Comparison of ENCODE assay signal across 8 cellular contexts in the genomic region with DNA sequence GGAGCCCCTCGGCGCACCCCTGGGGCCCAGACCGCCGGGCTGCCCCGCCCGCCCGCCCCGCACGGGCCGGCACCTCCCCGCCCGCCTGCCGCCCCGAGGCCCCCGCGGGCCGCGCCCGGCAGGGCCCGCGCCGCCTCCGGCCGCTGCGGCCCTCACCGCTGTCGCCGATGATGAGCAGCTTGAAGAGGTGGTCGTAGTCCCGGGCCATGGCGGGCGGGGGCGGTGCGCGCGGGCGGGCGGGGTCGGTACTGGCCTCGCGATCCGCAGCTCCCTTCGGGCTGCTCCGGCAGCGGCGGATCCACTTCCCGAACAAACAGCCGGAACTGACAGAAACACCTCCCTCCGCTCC. TPM values are rescaled to one million over a fixed set of nuclear protein-coding genes. Genes with fewer than 3 reads are reported as not detected.
DNase-seq lines count a peak whose midpoint lies in the region; ATAC-seq, FAIRE-seq and TF ChIP-seq lines count a peak whose summit lies in the region.

Gene RAB35 (minus strand): TSS at position 311 of the 349 bp plus-strand sequence. CDS start 103 bp downstream, at position 208.

- no peaks in the 10 kb centered on the region for H3K9me3 ChIP-seq in right atrium auricular region
- no peaks in the 10 kb centered on the region for H3K9me3 ChIP-seq in gastrocnemius medialis

- intact Hi-C loops in activated T-helper 2 cell treated with anti-CD3 and anti-CD28 coated beads, Interferon-gamma antibody, Interleukin-2, Interleukin-4, amounts not matched to agents 10 μg/mL and 5 μg/mL and 100 μg/mL, durations not matched to agents 14 hours and 24 hours and 36 hours (cut with micrococcal nuclease), result loop anchor here (2.0 to 5.0 kb wide), 3 partner anchors 78 to 136 kb away; partner anchors contain the start of genes BICDL1 and GCN1
- intact Hi-C loops in gastrocnemius medialis (cut with DNase I; ENCODE audit: low total_unique reads), result loop anchor here (1.0 to 5.0 kb wide), 3 partner anchors 30 to 176 kb away; partner anchors contain the start of genes GCN1, RNU4-1 and RNU4-2

- TF ChIP-seq CTCF in right atrium auricular region (IDR thresholded peaks at IDR 0.05) (no peak), gastrocnemius medialis (IDR thresholded peaks at IDR 0.05 in 4 of 5, conservative IDR thresholded peaks at IDR 0.05 in 1 of 5) (no peak)

- no peak for DNase-seq in activated T-cell treated with anti-CD3 and anti-CD28 coated beads, Interleukin-2, amount 50 U/mL, for 4 hours
- DNase-seq in activated T-cell treated with anti-CD3 and anti-CD28 coated beads, Interleukin-2, amount 50 U/mL, for 1 hour, result no peak
- no peak for DNase-seq in activated T-helper 2 cell treated with anti-CD3 and anti-CD28 coated beads, Interferon-gamma antibody, Interleukin-2, Interleukin-4, amounts not matched to agents 10 μg/mL and 5 μg/mL and 100 μg/mL, durations not matched to agents 14 hours and 24 hours and 36 hours (ENCODE audit: low spot score)
- DNase-seq in right atrium auricular region (ENCODE audit: low spot score) (no peak), gastrocnemius medialis (no peak), GM12892 (ENCODE audit: insufficient read length) (no peak), OCI-M1 (lab: John Stamatoyannopoulos, UW) (no peak)

- peak within 1 kb of the TSS; percentile 93 for H3K4me3 Mint-ChIP-seq in activated T-cell treated with anti-CD3 and anti-CD28 coated beads, Interleukin-2, amount 50 U/mL, for 4 hours
- H3K4me3 Mint-ChIP-seq in activated T-helper 2 cell treated with anti-CD3 and anti-CD28 coated beads, Interferon-gamma antibody, Interleukin-2, Interleukin-4, amounts not matched to agents 10 μg/mL and 5 μg/mL and 100 μg/mL, durations not matched to agents 14 hours and 24 hours and 36 hours (ENCODE audit: low read depth), result peak within 1 kb of the TSS; percentile 99

- no peaks in the 10 kb centered on the region for H3K9me3 Mint-ChIP-seq in activated T-cell treated with anti-CD3 and anti-CD28 coated beads, Interleukin-2, amount 50 U/mL, for 4 hours
- H3K9me3 Mint-ChIP-seq in activated T-helper 2 cell treated with anti-CD3 and anti-CD28 coated beads, Interferon-gamma antibody, Interleukin-2, Interleukin-4, amounts not matched to agents 10 μg/mL and 5 μg/mL and 100 μg/mL, durations not matched to agents 14 hours and 24 hours and 36 hours, result no peaks in the 10 kb centered on the region

- no peak for TF ChIP-seq POLR2A in gastrocnemius medialis (IDR thresholded peaks at IDR 0.05)
- TF ChIP-seq POLR2A in GM12892 (IDR thresholded peaks at IDR 0.05; ENCODE audit: low read depth, low read length), result no peak

- in situ Hi-C loops in gastrocnemius medialis (cut with MboI; ENCODE audit: low sequenced_read_pairs in 4 of 4), result no loop called here

- H3K36me3 ChIP-seq in right atrium auricular region (no peaks in the 10 kb centered on the region), gastrocnemius medialis (no peaks in the 10 kb centered on the region)

- H3K27me3 Mint-ChIP-seq in activated T-cell treated with anti-CD3 and anti-CD28 coated beads, Interleukin-2, amount 50 U/mL, for 4 hours (ENCODE audit: low read depth), result no peaks in the 10 kb centered on the region
- no peaks in the 10 kb centered on the region for H3K27me3 Mint-ChIP-seq in activated T-helper 2 cell treated with anti-CD3 and anti-CD28 coated beads, Interferon-gamma antibody, Interleukin-2, Interleukin-4, amounts not matched to agents 10 μg/mL and 5 μg/mL and 100 μg/mL, durations not matched to agents 14 hours and 24 hours and 36 hours (ENCODE audit: low read depth)

- H3K27ac ChIP-seq in right atrium auricular region (peak within 1 kb of the TSS; percentile 95 to 97), gastrocnemius medialis (peak within 1 kb of the TSS; percentile 89 to 99 (median 98))

- peaks cover 17% of the 10 kb centered on the region for H3K36me3 Mint-ChIP-seq in activated T-cell treated with anti-CD3 and anti-CD28 coated beads, Interleukin-2, amount 50 U/mL, for 4 hours (ENCODE audit: insufficient read depth)
- H3K36me3 Mint-ChIP-seq in activated T-helper 2 cell treated with anti-CD3 and anti-CD28 coated beads, Interferon-gamma antibody, Interleukin-2, Interleukin-4, amounts not matched to agents 10 μg/mL and 5 μg/mL and 100 μg/mL, durations not matched to agents 14 hours and 24 hours and 36 hours (ENCODE audit: low read depth), result peaks cover 58% of the 10 kb centered on the region

- peak in 1 of 2 donors; percentile 11 for ATAC-seq in activated T-cell treated with anti-CD3 and anti-CD28 coated beads, Interleukin-2, amount 50 U/mL, for 4 hours
- ATAC-seq in gastrocnemius medialis, result no peak
- ATAC-seq in HG02759 (IDR thresholded peaks at IDR 0.05; ENCODE audit: unreplicated experiment), result no peak

- peak within 1 kb of the TSS; percentile 96 for H3K27ac Mint-ChIP-seq in activated T-helper 2 cell treated with anti-CD3 and anti-CD28 coated beads, Interferon-gamma antibody, Interleukin-2, Interleukin-4, amounts not matched to agents 10 μg/mL and 5 μg/mL and 100 μg/mL, durations not matched to agents 14 hours and 24 hours and 36 hours

- FAIRE-seq in GM12892 (lab: Jason Lieb, UNC), result no peak

- H3K27me3 ChIP-seq in right atrium auricular region (no peaks in the 10 kb centered on the region), gastrocnemius medialis (no peaks in the 10 kb centered on the region)

- H3K4me3 ChIP-seq in right atrium auricular region (peak within 1 kb of the TSS; percentile 79 to 91), gastrocnemius medialis (peak within 1 kb of the TSS; percentile 69 to 99 (median 86))

- H3K4me1 ChIP-seq in right atrium auricular region (peaks cover 0 to 42% of the 10 kb centered on the region in 2 donors), gastrocnemius medialis (peaks cover 42 to 49% of the 10 kb centered on the region in 2 donors)

- peaks cover 77% of the 10 kb centered on the region for H3K4me1 Mint-ChIP-seq in activated T-cell treated with anti-CD3 and anti-CD28 coated beads, Interleukin-2, amount 50 U/mL, for 4 hours (ENCODE audit: low read depth)
- peaks cover 64% of the 10 kb centered on the region for H3K4me1 Mint-ChIP-seq in activated T-helper 2 cell treated with anti-CD3 and anti-CD28 coated beads, Interferon-gamma antibody, Interleukin-2, Interleukin-4, amounts not matched to agents 10 μg/mL and 5 μg/mL and 100 μg/mL, durations not matched to agents 14 hours and 24 hours and 36 hours (ENCODE audit: low read depth)

RNA-seq across cellular contexts. Expression of gene RAB35, which starts in this region (rescaled TPM):
- 10 to 100 TPM; 70.4 to 90.8 (median 74.6) TPM for total RNA-seq in activated T-cell treated with anti-CD3 and anti-CD28 coated beads, Interleukin-2, amount 50 U/mL, for 4 hours
- 86.5 and 87.0 TPM in 2 replicates for total RNA-seq in activated T-helper 2 cell treated with anti-CD3 and anti-CD28 coated beads, Interferon-gamma antibody, Interleukin-2, Interleukin-4, amounts not matched to agents 10 μg/mL and 5 μg/mL and 100 μg/mL, durations not matched to agents 14 hours and 24 hours and 36 hours
- total RNA-seq in right atrium auricular region, result 10 to 100 TPM; 13.4 to 17.6 TPM
- total RNA-seq in gastrocnemius medialis, result 10 to 100 TPM; 12.3 to 30.7 (median 16.9) TPM
- polyA plus RNA-seq in GM12892 (2012; ENCODE audit: missing spikeins), result 25.5 TPM
